In the genomic region with DNA sequence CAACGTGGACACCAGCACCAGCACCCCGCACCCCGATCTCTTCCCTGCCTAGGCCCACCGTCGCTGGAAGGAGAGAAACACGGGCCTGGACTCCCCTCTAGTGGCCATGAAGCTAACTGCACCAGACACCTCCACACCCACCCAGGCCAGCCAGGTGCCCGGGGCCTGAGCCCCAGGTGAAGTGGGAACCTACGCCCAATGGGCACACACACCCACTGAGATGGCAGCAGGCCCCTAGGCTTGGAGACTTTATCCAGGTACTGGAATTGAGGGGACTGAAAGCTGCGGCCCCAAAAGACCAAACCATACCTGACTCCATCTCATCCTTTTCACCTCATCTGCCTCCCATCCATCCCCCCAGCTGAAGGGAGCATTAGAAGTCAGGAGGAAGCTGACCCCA, we compare ENCODE assay signal across 8 cellular contexts.
DNase-seq lines count a peak whose midpoint lies in the region; ATAC-seq and TF ChIP-seq lines count a peak whose summit lies in the region.

No MANE protein-coding gene starts in this region.

- H3K9me3 Mint-ChIP-seq in CD14-positive monocyte: no peaks in the 10 kb centered on the region

- no peak overlapping the region for H3K27ac Mint-ChIP-seq in CD14-positive monocyte

- DNase-seq in CD14-positive monocyte (ENCODE audit: low spot score): peak; percentile 49
- peak; percentile 13 for DNase-seq in NCI-H146 treated with DMSO at 0.1 percent for 48 hours (lab: John Stamatoyannopoulos, UW; ENCODE audit: unreplicated experiment)
- DNase-seq in cerebellar cortex (ENCODE audit: low spot score): peak; percentile 62
- peak; percentile 34 to 51 for DNase-seq in lung microvascular endothelial cell (ENCODE audit: low read depth in 2 of 2)
- DNase-seq in stimulated activated CD8-positive, alpha-beta memory T cell treated with anti-CD3 and anti-CD28 coated beads, Interleukin-2, amount 100 ng/mL, for 1 hour (ENCODE audit: low read depth in 2 of 2): peak; percentile 4 to 22

- peaks cover 2% of the 10 kb centered on the region for H3K4me1 Mint-ChIP-seq in CD14-positive monocyte

- no peak overlapping the region for H3K4me3 Mint-ChIP-seq in CD14-positive monocyte

- ATAC-seq in GM21390 (IDR thresholded peaks at IDR 0.05; ENCODE audit: unreplicated experiment) (peak; percentile 79), GM19023 (IDR thresholded peaks at IDR 0.05; ENCODE audit: unreplicated experiment) (no peak)
- ATAC-seq in activated CD4-positive, CD25-positive, alpha-beta regulatory T cell treated with anti-CD3 and anti-CD28 coated beads, Interleukin-2, amount 50 U/mL, for 24 hours: peak; percentile 55 to 61

- no peaks in the 10 kb centered on the region for H3K36me3 Mint-ChIP-seq in CD14-positive monocyte

- peaks cover 3 to 9% (median 6%) of the 10 kb centered on the region in 3 donors for H3K27me3 Mint-ChIP-seq in CD14-positive monocyte (ENCODE audit: low read depth in 3 of 3)

- intact Hi-C loops in CD14-positive monocyte (cut with micrococcal nuclease): no loop called here

- TF ChIP-seq CTCF in CD14-positive monocyte (IDR thresholded peaks at IDR 0.05): peak; percentile 77
